ENCODE assay signal across 14 cellular contexts in genomic region chr3:97432914-97433313, GRCh38.
DNase-seq lines count a peak whose midpoint lies in the region; ATAC-seq lines count a peak whose summit lies in the region.
"Had no signal": no experiment of that assay in that cellular context is flagged by ENCODE, and none has a peak within 500 bp of the region (broad histone marks: within the 10 kb centered on the region; RNA-seq: fewer than 3 reads in every experiment).

No MANE protein-coding gene starts in this region.

- DNase-seq in DMS53 (lab: John Stamatoyannopoulos, UW) (peak; percentile 71), NCI-H1048 (lab: John Stamatoyannopoulos, UW) (peak; percentile 28), NCI-H748 treated with DMSO at 0.1 percent for 48 hours (lab: John Stamatoyannopoulos, UW) (peak; percentile 67), left kidney (ENCODE audit: low read depth, low spot score) (peak; percentile 12), NCI-H1436 (lab: John Stamatoyannopoulos, UW) (no peak), AG20443 (ENCODE audit: low spot score) (no peak)
- DNase-seq: AML-193, DMS 273 treated with DMSO at 0.1 percent for 48 hours, H7, Kasumi-1, NCI-H2107, NCI-H446, SHP77 had no signal

- ATAC-seq in HG03135 (IDR thresholded peaks at IDR 0.05; ENCODE audit: unreplicated experiment) = no peak

Comparison
In these comparisons a context has a peak if more than half of its experiments do, and no peak if none do; other contexts are left out.
1. DNase-seq: peak in DMS53 (single experiment), NCI-H1048 (single experiment), NCI-H748 treated with DMSO at 0.1 percent for 48 hours (single experiment) and left kidney (single experiment); none in NCI-H1436 (single experiment) and AG20443 (single experiment).